Comparison of ENCODE assay signal across 29 cellular contexts in the genomic region with DNA sequence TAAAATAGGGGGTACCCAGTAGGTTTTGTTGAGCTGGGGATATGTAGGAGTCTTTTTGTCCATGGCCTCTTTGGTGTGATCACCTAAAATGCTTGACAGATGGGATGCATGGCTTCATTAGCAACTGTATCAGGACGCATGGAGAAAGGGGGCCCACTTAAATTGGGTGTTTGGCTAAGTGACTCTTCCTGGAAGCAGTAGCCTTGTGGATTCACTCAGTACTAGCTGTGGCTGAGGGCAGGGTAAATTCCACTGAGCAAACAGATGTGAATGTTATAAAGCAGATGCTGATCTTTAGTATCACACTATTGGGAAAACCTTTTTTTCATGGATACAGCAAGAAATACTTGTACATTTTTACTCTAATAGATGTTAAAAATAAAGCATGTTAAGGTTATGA.
"Had no signal": no experiment of that assay in that cellular context is flagged by ENCODE, and none has a peak within 500 bp of the region (broad histone marks: within the 10 kb centered on the region; RNA-seq: fewer than 3 reads in every experiment).

No MANE protein-coding gene starts in this region.

- H3K9me3 Mint-ChIP-seq: activated CD4-positive, alpha-beta T cell treated with anti-CD3 and anti-CD28 coated beads, Interleukin-2, amount 10 ng/mL, durations not matched to agents 24 days and 14 days; activated CD8-positive, alpha-beta T cell treated with anti-CD3 and anti-CD28 coated beads for 36 hours; activated naive CD4-positive, alpha-beta T cell treated with anti-CD3 and anti-CD28 coated beads, Interleukin-2, amount 50 U/mL, for 24 hours had no signal

- ATAC-seq: activated CD8-positive, alpha-beta T cell treated with anti-CD3 and anti-CD28 coated beads for 36 hours; activated T-cell treated with anti-CD3 and anti-CD28 coated beads, Interleukin-2, amount 50 U/mL, for 72 hours; Panc1 had no signal

- H3K27me3 Mint-ChIP-seq: activated CD8-positive, alpha-beta T cell treated with anti-CD3 and anti-CD28 coated beads for 36 hours; activated naive CD8-positive, alpha-beta T cell treated with anti-CD3 and anti-CD28 coated beads, Interleukin-2, amount 10 ng/mL, durations not matched to agents 7 days and 5 days had no signal

- H3K27ac Mint-ChIP-seq: activated CD4-positive, alpha-beta T cell treated with anti-CD3 and anti-CD28 coated beads, Interleukin-2, amount 10 ng/mL, durations not matched to agents 24 days and 14 days; activated CD8-positive, alpha-beta T cell treated with anti-CD3 and anti-CD28 coated beads for 36 hours; activated naive CD4-positive, alpha-beta T cell treated with anti-CD3 and anti-CD28 coated beads, Interleukin-2, amount 50 U/mL, for 24 hours; activated naive CD8-positive, alpha-beta T cell treated with anti-CD3 and anti-CD28 coated beads, Interleukin-2, amount 10 ng/mL, durations not matched to agents 7 days and 5 days; activated T-cell treated with anti-CD3 and anti-CD28 coated beads, Interleukin-2, amount 50 U/mL, for 72 hours; activated T-helper 2 cell treated with anti-CD3 and anti-CD28 coated beads, Interferon-gamma antibody, Interleukin-2, Interleukin-4, amounts not matched to agents 10 μg/mL and 5 μg/mL and 100 μg/mL, durations not matched to agents 14 hours and 24 hours and 36 hours had no signal

- H3K4me3 Mint-ChIP-seq: activated CD4-positive, alpha-beta T cell treated with anti-CD3 and anti-CD28 coated beads, Interleukin-2, amount 10 ng/mL, durations not matched to agents 24 days and 14 days; activated CD8-positive, alpha-beta T cell treated with anti-CD3 and anti-CD28 coated beads for 36 hours; activated naive CD4-positive, alpha-beta T cell treated with anti-CD3 and anti-CD28 coated beads, Interleukin-2, amount 50 U/mL, for 24 hours; activated naive CD8-positive, alpha-beta T cell treated with anti-CD3 and anti-CD28 coated beads, Interleukin-2, amount 10 ng/mL, durations not matched to agents 7 days and 5 days; activated T-cell treated with anti-CD3 and anti-CD28 coated beads, Interleukin-2, amount 50 U/mL, for 72 hours; central memory CD8-positive, alpha-beta T cell had no signal

- H3K27ac ChIP-seq: ascending aorta, cardiac muscle cell, SJCRH30, SK-N-MC, WERI-Rb-1 had no signal

- H3K4me3 ChIP-seq: ascending aorta, cardiac muscle cell, SJCRH30, SK-N-MC had no signal

- H3K4me1 Mint-ChIP-seq: activated CD4-positive, alpha-beta T cell treated with anti-CD3 and anti-CD28 coated beads, Interleukin-2, amount 10 ng/mL, durations not matched to agents 24 days and 14 days; activated naive CD4-positive, alpha-beta T cell treated with anti-CD3 and anti-CD28 coated beads, Interleukin-2, amount 50 U/mL, for 24 hours; activated naive CD8-positive, alpha-beta T cell treated with anti-CD3 and anti-CD28 coated beads, Interleukin-2, amount 10 ng/mL, durations not matched to agents 7 days and 5 days; central memory CD8-positive, alpha-beta T cell had no signal

- H3K36me3 ChIP-seq: ascending aorta, cardiac muscle cell, SJCRH30, WERI-Rb-1 had no signal

- DNase-seq: activated CD4-positive, alpha-beta T cell treated with anti-CD3 and anti-CD28 coated beads, Interleukin-2, amount 10 ng/mL, durations not matched to agents 24 days and 14 days; activated CD4-positive, alpha-beta T cell treated with anti-CD3 and anti-CD28 coated beads, Interleukin-2, amount 50 U/mL, for 4 hours; activated CD8-positive, alpha-beta T cell treated with anti-CD3 and anti-CD28 coated beads for 36 hours; activated gamma-delta T cell; activated naive CD4-positive, alpha-beta T cell treated with Interleukin-2 at 50 U/mL for 16 hours; activated naive CD8-positive, alpha-beta T cell treated with anti-CD3 and anti-CD28 coated beads, Interleukin-2, amount 10 ng/mL, durations not matched to agents 7 days and 5 days; activated T-cell treated with anti-CD3 and anti-CD28 coated beads, Interleukin-2, amount 50 U/mL, for 1 hour; activated T-cell treated with anti-CD3 and anti-CD28 coated beads, Interleukin-2, amount 50 U/mL, for 72 hours; amygdala; Karpas-422; NCI-H1105; NCI-H1417 treated with DMSO at 0.1 percent for 48 hours; NCI-H2029; NCI-H2107; NCI-H226; NCI-H446 treated with DMSO at 0.1 percent for 48 hours; NCI-H526; NCI-H774; SHP77; SJCRH30; T1000; WERI-Rb-1 had no signal

- H3K4me1 ChIP-seq: ascending aorta, SJCRH30 had no signal

- H3K36me3 Mint-ChIP-seq: activated naive CD4-positive, alpha-beta T cell treated with anti-CD3 and anti-CD28 coated beads, Interleukin-2, amount 50 U/mL, for 24 hours; activated naive CD8-positive, alpha-beta T cell treated with anti-CD3 and anti-CD28 coated beads, Interleukin-2, amount 10 ng/mL, durations not matched to agents 7 days and 5 days had no signal

- H3K9me3 ChIP-seq: ascending aorta, SJCRH30 had no signal

- H3K27me3 ChIP-seq: ascending aorta, cardiac muscle cell, SJCRH30 had no signal
